In the genomic region with DNA sequence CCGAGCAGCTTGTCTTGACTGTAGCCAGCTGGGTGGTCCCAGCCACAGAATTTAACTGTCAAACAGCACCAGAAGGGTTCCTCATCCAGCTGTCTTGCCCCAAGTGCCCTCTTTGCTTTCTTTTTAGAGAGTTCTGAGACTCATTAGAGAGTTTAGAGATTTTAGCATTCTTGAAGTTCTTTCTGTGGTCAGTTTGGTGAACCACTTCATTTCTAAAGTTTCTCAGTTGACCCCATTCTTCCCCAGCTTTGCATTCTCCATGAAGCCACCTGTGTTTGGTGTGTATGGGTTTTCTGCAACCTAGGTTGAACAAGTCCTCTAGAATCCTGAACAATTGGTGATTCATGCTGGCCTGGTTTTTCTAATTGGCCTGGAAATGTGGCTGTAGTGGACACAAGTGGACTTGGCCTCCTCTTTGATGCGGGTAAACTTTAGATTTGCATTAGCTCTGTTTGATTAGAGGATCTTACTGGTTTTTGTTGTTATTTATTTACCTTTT, we compare ENCODE assay signal across 8 cellular contexts. TPM values are rescaled to one million over a fixed set of nuclear protein-coding genes. Genes with fewer than 3 reads are reported as not detected.
DNase-seq lines count a peak whose midpoint lies in the region; ATAC-seq and TF ChIP-seq lines count a peak whose summit lies in the region.

No MANE protein-coding gene starts in this region.

- in situ Hi-C loops in brain microvascular endothelial cell (cut with HindIII; ENCODE audit: low pct_ligation_motif_present, low sequenced_read_pairs) = no loop called here

- H3K9me3 ChIP-seq in psoas muscle = no peaks in the 10 kb centered on the region

- TF ChIP-seq CTCF in AG09309 (IDR thresholded peaks at IDR 0.05; ENCODE audit: control insufficient read depth, insufficient read depth, low read depth, low read length, missing control alignments) = no peak
- no peak for TF ChIP-seq CTCF in brain microvascular endothelial cell (IDR thresholded peaks at IDR 0.05; ENCODE audit: low read depth, low read length, missing control alignments)
- no peak for TF ChIP-seq CTCF in psoas muscle (IDR thresholded peaks at IDR 0.05)

- peak overlapping the region; percentile 71 for H3K27ac ChIP-seq in brain microvascular endothelial cell
- peak overlapping the region; percentile 23 for H3K27ac ChIP-seq in psoas muscle

- WGBS in psoas muscle, 3 donors = 73 to 85% (median 82%) methylated on average over 2 of the region's 2 CpGs

- intact Hi-C loops in psoas muscle (cut with DNase I) = no loop called here

- no peak overlapping the region for H3K4me3 ChIP-seq in AG09309 (ENCODE audit: control insufficient read depth, low read depth, low read length)
- H3K4me3 ChIP-seq in brain microvascular endothelial cell (ENCODE audit: low read depth, low read length) = no peak overlapping the region
- H3K4me3 ChIP-seq in psoas muscle = no peak overlapping the region

- H3K4me1 ChIP-seq in psoas muscle = peaks cover 3% of the 10 kb centered on the region

- DNase-seq in AG09309 (ENCODE audit: low read depth) (peak; percentile 73), brain microvascular endothelial cell (peak; percentile 72), psoas muscle (no peak), 8988T (no peak), NCI-H1092 (lab: John Stamatoyannopoulos, UW) (no peak), NCI-H82 (lab: John Stamatoyannopoulos, UW) (no peak)

- H3K36me3 ChIP-seq in brain microvascular endothelial cell (replicated peaks) = no peaks in the 10 kb centered on the region
- H3K36me3 ChIP-seq in psoas muscle (ENCODE audit: insufficient read depth in 1 of 2, low read depth in 1 of 2) = no peaks in the 10 kb centered on the region

- H3K27me3 ChIP-seq in brain microvascular endothelial cell (replicated peaks) (no peaks in the 10 kb centered on the region), psoas muscle (ENCODE audit: insufficient read depth in 3 of 3, low read length in 2 of 3) (no peaks in the 10 kb centered on the region)

- ATAC-seq in GM19455 (IDR thresholded peaks at IDR 0.05; ENCODE audit: unreplicated experiment) (peak; percentile 92), HG03439 (IDR thresholded peaks at IDR 0.05; ENCODE audit: unreplicated experiment) (peak; percentile 77), psoas muscle (no peak)

RNA-seq across cellular contexts. Expression of a gene that starts 33.7 kb away (rescaled TPM):
- total RNA-seq in psoas muscle = 10 to 100 TPM; 11.6 to 17.9 (median 15.4) TPM
- polyA plus RNA-seq in psoas muscle = 10 to 100 TPM in 2 of 3 donors, 1 to 10 TPM in 1; 6.4 to 14.7 (median 11.0) TPM

Comparison
In these comparisons a context has a peak if more than half of its experiments do, and no peak if none do; other contexts are left out.
1. DNase-seq: peak in AG09309 (single experiment) and brain microvascular endothelial cell (single experiment); none in psoas muscle (0 of 2), 8988T (single experiment), NCI-H1092 (single experiment) and NCI-H82 (single experiment).
2. ATAC-seq: peak in GM19455 (single experiment) and HG03439 (single experiment); none in psoas muscle (0 of 4).